ENCODE assay signal across 12 cellular contexts in genomic region chrX:141405878-141406492, GRCh38.
A peak's percentile ranks its signal among the peaks of the same experiment; 100 is the strongest.
DNase-seq lines count a peak whose midpoint lies in the region; ATAC-seq and TF ChIP-seq lines count a peak whose summit lies in the region.
"Had no signal": no experiment of that assay in that cellular context is flagged by ENCODE, and none has a peak within 500 bp of the region (broad histone marks: within the 10 kb centered on the region; RNA-seq: fewer than 3 reads in every experiment).

No MANE protein-coding gene starts in this region.

- no peaks in the 10 kb centered on the region for H3K79me2 ChIP-seq in OCI-LY7 (ENCODE audit: insufficient read depth, low read depth, low read length)

- TF ChIP-seq CTCF in mesothelial cell of epicardium (IDR thresholded peaks at IDR 0.05; ENCODE audit: unreplicated experiment) (no peak), OCI-LY7 (conservative IDR thresholded peaks at IDR 0.05; ENCODE audit: low read length) (no peak)

- peaks cover 6% of the 10 kb centered on the region for H3K4me1 Mint-ChIP-seq in mesothelial cell of epicardium
- no peaks in the 10 kb centered on the region for H3K4me1 Mint-ChIP-seq in natural killer cell treated with Interleukin-12 subunit alpha and Interleukin-12 subunit beta and Interleukin-15 and Interleukin-18, amount 100 ng/mL, for 72 hours (ENCODE audit: low read depth in 2 of 2)
- H3K4me1 Mint-ChIP-seq: CD8-positive, alpha-beta memory T cell had no signal

- intact Hi-C loops in OCI-LY7 (cut with micrococcal nuclease; ENCODE audit: unreplicated experiment) = no loop called here

- H3K27me3 ChIP-seq in SJCRH30 = no peaks in the 10 kb centered on the region
- H3K27me3 ChIP-seq: thyroid gland had no signal

- in situ Hi-C loops in Caki2 (cut with HindIII; ENCODE audit: low pct_unique_long_range_greater_than_20kb, low sequenced_read_pairs) = no loop called here

- H3K9me3 Mint-ChIP-seq in mesothelial cell of epicardium = peaks cover 24% of the 10 kb centered on the region
- H3K9me3 Mint-ChIP-seq in natural killer cell treated with Interleukin-12 subunit alpha and Interleukin-12 subunit beta and Interleukin-15 and Interleukin-18, amount 100 ng/mL, for 72 hours = no peaks in the 10 kb centered on the region

- H3K9me3 ChIP-seq in SJCRH30 (replicated peaks) (no peaks in the 10 kb centered on the region), OCI-LY7 (ENCODE audit: low read length) (no peaks in the 10 kb centered on the region)
- H3K9me3 ChIP-seq: thyroid gland had no signal

- H3K4me1 ChIP-seq in SJCRH30 (no peaks in the 10 kb centered on the region), OCI-LY7 (ENCODE audit: insufficient read depth, low read length, poor library complexity, severe bottlenecking) (no peaks in the 10 kb centered on the region)
- H3K4me1 ChIP-seq: thyroid gland had no signal

- no TSS peak for BruUV-seq in OCI-LY7 (replicated peaks; lab: Mats Ljungman, UMichigan)

- H3K4me2 ChIP-seq in OCI-LY7 (ENCODE audit: low read length) = no peak overlapping the region

- H3K4me3 ChIP-seq in SJCRH30 = no peak overlapping the region
- H3K4me3 ChIP-seq in OCI-LY7 (ENCODE audit: low read depth, low read length, poor library complexity, severe bottlenecking) = no peak overlapping the region
- H3K4me3 ChIP-seq: thyroid gland had no signal

- no peak for ATAC-seq in natural killer cell treated with Interleukin-12 subunit alpha and Interleukin-12 subunit beta and Interleukin-15 and Interleukin-18, amount 100 ng/mL, for 72 hours
- ATAC-seq: esophagus mucosa had no signal

- no peak overlapping the region for H3K4me3 Mint-ChIP-seq in mesothelial cell of epicardium
- no peak overlapping the region for H3K4me3 Mint-ChIP-seq in natural killer cell treated with Interleukin-12 subunit alpha and Interleukin-12 subunit beta and Interleukin-15 and Interleukin-18, amount 100 ng/mL, for 72 hours
- H3K4me3 Mint-ChIP-seq: CD8-positive, alpha-beta memory T cell had no signal

- H2AFZ ChIP-seq in OCI-LY7 (ENCODE audit: low read length) = no peak overlapping the region

- no peaks in the 10 kb centered on the region for H3K36me3 Mint-ChIP-seq in mesothelial cell of epicardium
- H3K36me3 Mint-ChIP-seq in natural killer cell treated with Interleukin-12 subunit alpha and Interleukin-12 subunit beta and Interleukin-15 and Interleukin-18, amount 100 ng/mL, for 72 hours = no peaks in the 10 kb centered on the region
- H3K36me3 Mint-ChIP-seq: CD8-positive, alpha-beta memory T cell had no signal

- CTCF ChIA-PET in OCI-LY7 (lab: Charles Lee; ENCODE audit: unreplicated experiment) = no interaction called here

- no peaks in the 10 kb centered on the region for H3K9me2 ChIP-seq in OCI-LY7 (ENCODE audit: insufficient read depth, low read length)

- peak; percentile 79 for DNase-seq in Caki2 (ENCODE audit: low read depth)
- peak; percentile 86 for DNase-seq in NCI-H226
- DNase-seq in dermis microvascular lymphatic vessel endothelial cell (ENCODE audit: low read depth in 2 of 2) = peak; percentile 30 to 83
- DNase-seq in mesothelial cell of epicardium (ENCODE audit: low spot score in 2 of 2, unreplicated experiment in 2 of 2) = no peak
- no peak for DNase-seq in SJCRH30
- no peak for DNase-seq in retina
- DNase-seq in natural killer cell treated with Interleukin-12 subunit alpha and Interleukin-12 subunit beta and Interleukin-15 and Interleukin-18, amount 100 ng/mL, for 72 hours (ENCODE audit: low spot score) = no peak
- no peak for DNase-seq in OCI-LY7 (ENCODE audit: low spot score)
- DNase-seq: CD8-positive, alpha-beta memory T cell; NCI-H1417 treated with DMSO at 0.1 percent for 48 hours; thyroid gland had no signal

- no peaks in the 10 kb centered on the region for H3K27me3 Mint-ChIP-seq in mesothelial cell of epicardium (ENCODE audit: low read depth)
- peaks cover 0 to 5% of the 10 kb centered on the region in 2 donors for H3K27me3 Mint-ChIP-seq in natural killer cell treated with Interleukin-12 subunit alpha and Interleukin-12 subunit beta and Interleukin-15 and Interleukin-18, amount 100 ng/mL, for 72 hours
- H3K27me3 Mint-ChIP-seq: CD8-positive, alpha-beta memory T cell had no signal

- H3K36me3 ChIP-seq in SJCRH30 = no peaks in the 10 kb centered on the region
- H3K36me3 ChIP-seq in OCI-LY7 (ENCODE audit: insufficient read depth, low read length) = no peaks in the 10 kb centered on the region
- H3K36me3 ChIP-seq: thyroid gland had no signal

- H4K20me1 ChIP-seq in OCI-LY7 (ENCODE audit: insufficient read depth, low read length) = no peaks in the 10 kb centered on the region

- peak overlapping the region; percentile 39 for H3K27ac Mint-ChIP-seq in mesothelial cell of epicardium
- no peak overlapping the region for H3K27ac Mint-ChIP-seq in natural killer cell treated with Interleukin-12 subunit alpha and Interleukin-12 subunit beta and Interleukin-15 and Interleukin-18, amount 100 ng/mL, for 72 hours
- H3K27ac Mint-ChIP-seq: CD8-positive, alpha-beta memory T cell had no signal

- POLR2A ChIA-PET in OCI-LY7 (lab: Charles Lee) = no interaction called here

- H3K27ac ChIP-seq in SJCRH30 (no peak overlapping the region), OCI-LY7 (ENCODE audit: low read depth, low read length, poor library complexity, severe bottlenecking) (no peak overlapping the region)
- H3K27ac ChIP-seq: thyroid gland had no signal

Comparison
In these comparisons a context has a peak if more than half of its experiments do, and no peak if none do; other contexts are left out.
1. DNase-seq: peak in Caki2 (single experiment), NCI-H226 (single experiment) and dermis microvascular lymphatic vessel endothelial cell (2 of 2); none in mesothelial cell of epicardium (0 of 2), SJCRH30 (0 of 2), retina (single experiment), natural killer cell treated with Interleukin-12 subunit alpha and Interleukin-12 subunit beta and Interleukin-15 and Interleukin-18, amount 100 ng/mL, for 72 hours (single experiment) and OCI-LY7 (single experiment).